In genomic region chr14:66196670-66197069, GRCh38 we compare ENCODE assay signal across 19 cellular contexts.
"Had no signal": no experiment of that assay in that cellular context is flagged by ENCODE, and none has a peak within 500 bp of the region (broad histone marks: within the 10 kb centered on the region; RNA-seq: fewer than 3 reads in every experiment).

No MANE protein-coding gene starts in this region.

- H3K4me2 ChIP-seq: KMS-11, PC-9 had no signal

- H3K27ac ChIP-seq: KMS-11, PC-9, Peyer's patch, SJCRH30 had no signal

- H3K9me3 ChIP-seq: Peyer's patch, SJCRH30 had no signal

- FAIRE-seq: HepG2 had no signal

- H3K4me1 ChIP-seq: Peyer's patch, SJCRH30 had no signal

- H2AFZ ChIP-seq: PC-9 had no signal

- H3K9ac ChIP-seq: KMS-11 had no signal

- DNase-seq: IMR-90, Kasumi-1, NCI-H1092, NCI-H1105 treated with DMSO at 0.1 percent for 48 hours, NCI-H1417 treated with DMSO at 0.1 percent for 48 hours, NCI-H187, NCI-H2029, NCI-H2081 treated with DMSO at 0.1 percent for 48 hours, NCI-H2227 treated with DMSO at 0.1 percent for 48 hours, NCI-H524, NCI-H748 treated with DMSO at 0.1 percent for 48 hours, OCI-M1, PC-9, Peyer's patch, SHP77 treated with DMSO at 0.1 percent for 48 hours, SJCRH30, T-helper 1 cell had no signal

- H3K27me3 ChIP-seq: Peyer's patch, SJCRH30 had no signal

- H3K36me3 ChIP-seq: Peyer's patch, SJCRH30 had no signal

- H3K4me3 ChIP-seq: PC-9, Peyer's patch, SJCRH30 had no signal
